In genomic region chr3:185280572-185281365, GRCh38 we compare ENCODE assay signal across 8 cellular contexts. TPM values are rescaled to one million over a fixed set of nuclear protein-coding genes. Genes with fewer than 3 reads are reported as not detected.
A peak's percentile ranks its signal among the peaks of the same experiment; 100 is the strongest.
DNase-seq lines count a peak whose midpoint lies in the region; ATAC-seq and TF ChIP-seq lines count a peak whose summit lies in the region.

No MANE protein-coding gene starts in this region.

- no peaks in the 10 kb centered on the region for H3K36me3 ChIP-seq in brain microvascular endothelial cell (replicated peaks)

- in situ Hi-C loops in Caki2 (cut with HindIII; ENCODE audit: low pct_unique_long_range_greater_than_20kb, low sequenced_read_pairs), result no loop called here
- in situ Hi-C loops in brain microvascular endothelial cell (cut with HindIII; ENCODE audit: low pct_ligation_motif_present, low sequenced_read_pairs), result no loop called here

- peak; percentile 63 for TF ChIP-seq CTCF in brain microvascular endothelial cell (IDR thresholded peaks at IDR 0.05; ENCODE audit: low read depth, low read length, missing control alignments)

- H3K27me3 ChIP-seq in brain microvascular endothelial cell (replicated peaks), result no peaks in the 10 kb centered on the region

- ATAC-seq in HG02938 (IDR thresholded peaks at IDR 0.05; ENCODE audit: unreplicated experiment) (peak; percentile 34), GM19467 (IDR thresholded peaks at IDR 0.05; ENCODE audit: unreplicated experiment) (no peak)

- no peak overlapping the region for H3K27ac ChIP-seq in brain microvascular endothelial cell

- H3K4me3 ChIP-seq in brain microvascular endothelial cell (ENCODE audit: low read depth, low read length), result no peak overlapping the region

- intact Hi-C loops in posterior vena cava (cut with DNase I), result no loop called here

- DNase-seq in Caki2 (ENCODE audit: low read depth), result peak; percentile 46
- DNase-seq in NCI-H748 treated with DMSO at 0.1 percent for 48 hours (lab: John Stamatoyannopoulos, UW), result peak; percentile 40
- peak; percentile 53 for DNase-seq in brain microvascular endothelial cell
- peak; percentile 70 to 73 for DNase-seq in lung microvascular endothelial cell (ENCODE audit: low read depth in 2 of 2)
- DNase-seq in posterior vena cava (ENCODE audit: low spot score), result no peak
- DNase-seq in stimulated activated CD4-positive, alpha-beta T cell treated with anti-CD3 and anti-CD28 coated beads, Interleukin-2, amount 100 ng/mL, for 48 hours, result no peak

RNA-seq across cellular contexts. Expression of gene EHHADH, which starts 26.9 kb away (rescaled TPM):
- 9.3 and 15.6 TPM in 2 replicates for total RNA-seq in Caki2 (2014; rRNA removed; shearing (Covaris generic); ENCODE audit: low replicate concordance)
- 3.7 and 4.0 TPM in 2 replicates for total RNA-seq in lung microvascular endothelial cell
- total RNA-seq in posterior vena cava, result 1 to 10 TPM; 3.1 to 4.1 TPM

Comparison
In these comparisons a context has a peak if more than half of its experiments do, and no peak if none do; other contexts are left out.
1. DNase-seq: peak in Caki2 (single experiment), NCI-H748 treated with DMSO at 0.1 percent for 48 hours (single experiment), brain microvascular endothelial cell (single experiment) and lung microvascular endothelial cell (2 of 2); none in posterior vena cava (single experiment) and stimulated activated CD4-positive, alpha-beta T cell treated with anti-CD3 and anti-CD28 coated beads, Interleukin-2, amount 100 ng/mL, for 48 hours (0 of 2).